In the genomic region with DNA sequence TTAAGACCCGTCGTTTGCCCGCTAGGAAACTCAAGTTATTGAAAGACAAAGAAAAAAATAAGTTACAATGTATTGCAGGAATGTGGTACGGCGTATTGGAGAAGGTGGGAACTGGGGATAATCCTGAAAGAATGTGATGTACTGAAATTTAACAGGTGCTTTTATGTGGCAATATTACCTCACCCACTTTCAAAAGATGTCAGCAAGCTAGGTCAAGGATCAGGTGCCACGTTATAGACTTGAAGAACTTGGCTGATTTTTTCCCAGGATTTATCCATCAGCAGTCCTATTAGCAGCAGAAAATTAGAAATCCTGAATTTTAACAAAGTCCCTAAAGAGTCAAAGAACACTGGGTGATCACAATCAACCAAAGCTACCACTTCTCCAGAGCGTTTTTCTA, we compare ENCODE assay signal across 8 cellular contexts. TPM values are rescaled to one million over a fixed set of nuclear protein-coding genes. Genes with fewer than 3 reads are reported as not detected.
DNase-seq lines count a peak whose midpoint lies in the region; ATAC-seq and TF ChIP-seq lines count a peak whose summit lies in the region.
"Not testable (repeated sequence)": the region's sequence is repeated elsewhere in the genome, so short reads cannot be mapped to it uniquely, and the experiment has no call there.

No MANE protein-coding gene starts in this region.

- TF ChIP-seq POLR2A in upper lobe of left lung (IDR thresholded peaks at IDR 0.05): not testable (repeated sequence)

- H3K9me3 ChIP-seq in SJSA1 (replicated peaks); adipocyte (ENCODE audit: control insufficient read depth, low read length); upper lobe of left lung: not testable (repeated sequence)

- not testable (repeated sequence) for H3K36me3 Mint-ChIP-seq in osteocyte (ENCODE audit: unreplicated experiment)

- DNase-seq in DMS79 (lab: John Stamatoyannopoulos, UW) (peak; percentile 29), adipocyte (ENCODE audit: low read depth) (peak; percentile 41), epithelial cell of proximal tubule (ENCODE audit: low read depth) (peak; percentile 18), kidney tubule cell (ENCODE audit: low spot score) (peak; percentile 30), upper lobe of left lung (peak in 1 of 2 donors; percentile 21)
- not testable (repeated sequence) for DNase-seq in SJSA1 (ENCODE audit: low read depth in 1 of 2, low spot score in 2 of 2); osteocyte (ENCODE audit: extremely low spot score, unreplicated experiment)

- H3K4me3 ChIP-seq in SJSA1 (peak overlapping the region; percentile 68), adipocyte (ENCODE audit: low read length) (peak overlapping the region; percentile 94), epithelial cell of proximal tubule (ENCODE audit: low read depth, low read length) (peak overlapping the region; percentile 76), upper lobe of left lung (peak overlapping the region; percentile 57 to 85 (median 80))

- not testable (repeated sequence) for TF ChIP-seq EP300 in upper lobe of left lung (IDR thresholded peaks at IDR 0.05)

- peak; percentile 6 for ATAC-seq in HG03432 (IDR thresholded peaks at IDR 0.05; ENCODE audit: unreplicated experiment)
- ATAC-seq in upper lobe of left lung (ENCODE audit: low FRiP score in 2 of 2): not testable (repeated sequence)

- not testable (repeated sequence) for H3K9me3 Mint-ChIP-seq in osteocyte (ENCODE audit: unreplicated experiment)

- H3K36me3 ChIP-seq in SJSA1; adipocyte (ENCODE audit: control insufficient read depth, insufficient read depth, low read length, severe bottlenecking); upper lobe of left lung: not testable (repeated sequence)

- H3K4me1 ChIP-seq in SJSA1 (replicated peaks) (peaks cover 22% of the 10 kb centered on the region), adipocyte (ENCODE audit: control insufficient read depth, insufficient read depth, low read length) (peaks cover 21% of the 10 kb centered on the region), upper lobe of left lung (peaks cover 8 to 13% (median 12%) of the 10 kb centered on the region in 4 donors)

- WGBS in upper lobe of left lung, 2 donors: 8% methylated on average over 7 of the region's 7 CpGs

- H3K27me3 ChIP-seq in SJSA1 (replicated peaks); adipocyte (replicated peaks; ENCODE audit: control insufficient read depth, insufficient read depth, low read length); upper lobe of left lung: not testable (repeated sequence)

- H3K4me3 Mint-ChIP-seq in osteocyte (ENCODE audit: unreplicated experiment): peak overlapping the region; percentile 91

- H3K27ac Mint-ChIP-seq in osteocyte (ENCODE audit: unreplicated experiment): peak overlapping the region; percentile 97

- not testable (repeated sequence) for H3K27me3 Mint-ChIP-seq in osteocyte (ENCODE audit: unreplicated experiment)

- peaks cover 21% of the 10 kb centered on the region for H3K4me1 Mint-ChIP-seq in osteocyte (ENCODE audit: unreplicated experiment)

- H3K27ac ChIP-seq in SJSA1: peak overlapping the region; percentile 68
- peak overlapping the region; percentile 93 to 97 (median 96) for H3K27ac ChIP-seq in upper lobe of left lung

- TF ChIP-seq CTCF in epithelial cell of proximal tubule (conservative IDR thresholded peaks at IDR 0.05; ENCODE audit: low read depth, low read length); osteocyte (IDR thresholded peaks at IDR 0.05); upper lobe of left lung (IDR thresholded peaks at IDR 0.05): not testable (repeated sequence)

- H3K9ac ChIP-seq in adipocyte (ENCODE audit: low read length): peak overlapping the region; percentile 96

RNA-seq across cellular contexts. Expression of gene SEC22B, which starts 0.6 kb away (rescaled TPM):
- 31.0 and 40.8 TPM in 2 replicates for total RNA-seq in SJSA1 (2014; rRNA removed; shearing (Covaris generic))
- total RNA-seq in epithelial cell of proximal tubule (17.7 and 19.8 TPM in 2 replicates), osteocyte (40.0 and 40.8 TPM in 2 replicates), upper lobe of left lung (10 to 100 TPM; 12.3 to 41.0 (median 24.9) TPM)
